9 cellular contexts compared by ENCODE assay signal in genomic region chr2:62313433-62314227, GRCh38.
DNase-seq lines count a peak whose midpoint lies in the region; ATAC-seq and FAIRE-seq lines count a peak whose summit lies in the region.
"Had no signal": no experiment of that assay in that cellular context is flagged by ENCODE, and none has a peak within 500 bp of the region (broad histone marks: within the 10 kb centered on the region; RNA-seq: fewer than 3 reads in every experiment).

No MANE protein-coding gene starts in this region.

- H3K36me3 Mint-ChIP-seq in central memory CD8-positive, alpha-beta T cell (ENCODE audit: insufficient read depth): peaks cover 8% of the 10 kb centered on the region

- FAIRE-seq in GM18507 (lab: Jason Lieb, UNC): peak; percentile 96
- FAIRE-seq: colon had no signal

- H3K9me3 Mint-ChIP-seq in central memory CD8-positive, alpha-beta T cell: no peaks in the 10 kb centered on the region

- peak overlapping the region; percentile 90 for H3K27ac Mint-ChIP-seq in central memory CD8-positive, alpha-beta T cell (ENCODE audit: low read depth)

- DNase-seq in GM18507 (ENCODE audit: extremely low spot score, insufficient read length, low read depth) (peak; percentile 47), left colon (no peak), NCI-H146 (lab: John Stamatoyannopoulos, UW) (no peak), mucosa of gallbladder (ENCODE audit: low spot score) (no peak)
- peak in 1 of 2 donors; percentile 48 for DNase-seq in central memory CD8-positive, alpha-beta T cell (ENCODE audit: low spot score in 2 of 2)
- DNase-seq in stimulated activated naive CD4-positive, alpha-beta T cell treated with Interleukin-2 at 50 U/mL for 16 hours (lab: John Stamatoyannopoulos, UW): no peak

- peak; percentile 74 for ATAC-seq in GM21529 (IDR thresholded peaks at IDR 0.05; ENCODE audit: unreplicated experiment)
- peak; percentile 61 for ATAC-seq in HG03565 (IDR thresholded peaks at IDR 0.05; ENCODE audit: unreplicated experiment)
- ATAC-seq in central memory CD8-positive, alpha-beta T cell (replicated peaks; ENCODE audit: extremely low read depth, poor library complexity, severe bottlenecking): peak; percentile 80
- no peak for ATAC-seq in left colon

- H3K27me3 Mint-ChIP-seq in central memory CD8-positive, alpha-beta T cell: no peaks in the 10 kb centered on the region

- peaks cover 42% of the 10 kb centered on the region for H3K4me1 Mint-ChIP-seq in central memory CD8-positive, alpha-beta T cell

- intact Hi-C loops in left colon (cut with DNase I, micrococcal nuclease): no loop called here

- H3K4me3 Mint-ChIP-seq in central memory CD8-positive, alpha-beta T cell: peak overlapping the region; percentile 76
